ENCODE assay signal across 7 cellular contexts in the genomic region with DNA sequence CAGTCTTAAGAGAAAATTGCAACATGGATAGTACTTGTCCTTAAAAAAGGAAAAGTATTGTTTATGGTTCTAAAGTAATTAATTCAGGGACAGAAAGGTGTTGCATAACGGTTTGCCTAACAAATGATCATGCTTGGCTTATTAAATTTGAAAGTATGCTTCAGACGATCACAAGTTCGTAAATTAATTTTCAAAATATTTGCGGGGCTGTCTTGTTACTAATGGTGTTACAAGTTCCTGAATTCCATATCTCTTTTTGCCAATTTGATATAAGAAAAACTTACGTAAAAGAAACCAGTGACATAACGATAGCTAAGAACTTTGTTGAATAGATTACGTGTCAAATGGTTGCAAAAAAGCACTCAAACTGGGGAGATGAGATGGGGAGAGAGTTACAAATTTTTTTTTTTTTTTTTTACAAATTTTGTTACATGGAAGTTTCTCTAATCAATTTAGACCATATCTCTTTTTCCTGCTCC. TPM values are rescaled to one million over a fixed set of nuclear protein-coding genes. Genes with fewer than 3 reads are reported as not detected.
DNase-seq lines count a peak whose midpoint lies in the region; ATAC-seq and TF ChIP-seq lines count a peak whose summit lies in the region.

No MANE protein-coding gene starts in this region.

- no peaks in the 10 kb centered on the region for H3K36me3 Mint-ChIP-seq in WTC11
- H3K36me3 Mint-ChIP-seq in stimulated activated naive B cell treated with anti-CD40 and anti-IgM and Interleukin-4, amounts not matched to agents 10 μg/mL and 1 μg/mL and 100 μg/mL, for 72 hours = peaks cover 2 to 12% of the 10 kb centered on the region in 2 donors

- peaks cover 24% of the 10 kb centered on the region for H3K4me1 ChIP-seq in HEK293 (ENCODE audit: control insufficient read depth, insufficient read depth, low read length)
- H3K4me1 ChIP-seq in iPS DF 6.9 (ENCODE audit: control insufficient read depth, insufficient read depth, low read length) = no peaks in the 10 kb centered on the region

- no peak for TF ChIP-seq CTCF in HEK293 (tag by site-specific recombination; IDR thresholded peaks at IDR 0.05)
- TF ChIP-seq CTCF in WTC11 (IDR thresholded peaks at IDR 0.05) = no peak
- TF ChIP-seq CTCF in RWPE1 (conservative IDR thresholded peaks at IDR 0.05; ENCODE audit: low read depth) = no peak

- H3K27me3 Mint-ChIP-seq in WTC11 (ENCODE audit: low read depth) = no peaks in the 10 kb centered on the region
- H3K27me3 Mint-ChIP-seq in stimulated activated naive B cell treated with anti-CD40 and anti-IgM and Interleukin-4, amounts not matched to agents 10 μg/mL and 1 μg/mL and 100 μg/mL, for 72 hours = no peaks in the 10 kb centered on the region

- DNase-seq in WTC11 (ENCODE audit: low spot score) (no peak), iPS DF 6.9 (ENCODE audit: low read depth, low spot score) (no peak), T-helper 9 cell (no peak), RWPE1 (ENCODE audit: low spot score) (no peak)
- DNase-seq in stimulated activated naive B cell treated with anti-CD40 and anti-IgM and Interleukin-4, amounts not matched to agents 10 μg/mL and 1 μg/mL and 100 μg/mL, for 72 hours = no peak

- no CpG with 5 or more reads among the region's 7 CpGs for WGBS in iPS DF 6.9 (ENCODE audit: insufficient coverage, insufficient read length)

- no peak overlapping the region; the same call in 1 of the 2 replicates for H3K27ac ChIP-seq in HEK293 (ENCODE audit: extremely low read depth, low read depth, low read length)
- H3K27ac ChIP-seq in iPS DF 6.9 (ENCODE audit: low read length) = no peak overlapping the region
- no peak overlapping the region for H3K27ac ChIP-seq in RWPE1

- POLR2A ChIA-PET in HEK293 (lab: Yijun Ruan, JAX) (interaction anchor here (0.8 to 2.3 kb wide), 4 partner anchors 49 to 518 kb away, joined by 3 to 13 read pairs (median 3); a partner anchor contains a TSS), WTC11 (lab: Charles Lee) (no interaction called here), RWPE1 (lab: Yijun Ruan, JAX; ENCODE audit: low non-redundant PET) (no interaction called here)

- no peaks in the 10 kb centered on the region for H3K27me3 ChIP-seq in iPS DF 6.9 (ENCODE audit: control insufficient read depth, insufficient read depth, low read length)

- CTCF ChIA-PET in HEK293 (lab: Yijun Ruan, JAX) = interaction anchor here (1.2 to 1.4 kb wide), 2 partner anchors 49 to 203 kb away, joined by 3 to 7 read pairs; a partner anchor contains a TSS
- CTCF ChIA-PET in WTC11 (lab: Charles Lee) = interaction anchor here (1.1 to 2.2 kb wide), 2 partner anchors 202 to 207 kb away, joined by 3 to 7 read pairs; no protein-coding TSS in a partner anchor
- CTCF ChIA-PET in RWPE1 (lab: Yijun Ruan, JAX) = no interaction called here

- H3K36me3 ChIP-seq in HEK293 (ENCODE audit: control insufficient read depth in 2 of 2, insufficient read depth in 1 of 2, low read length in 2 of 2) = peaks cover 0 to 4% of the 10 kb centered on the region in 2 experiments; a peak in 1 of 3 replicates
- H3K36me3 ChIP-seq in iPS DF 6.9 (ENCODE audit: control insufficient read depth, insufficient read depth, low read length) = no peaks in the 10 kb centered on the region

- no peaks in the 10 kb centered on the region; the same call in 1 of the 2 replicates for H3K9me3 Mint-ChIP-seq in WTC11
- no peaks in the 10 kb centered on the region for H3K9me3 Mint-ChIP-seq in stimulated activated naive B cell treated with anti-CD40 and anti-IgM and Interleukin-4, amounts not matched to agents 10 μg/mL and 1 μg/mL and 100 μg/mL, for 72 hours

- H3K4me3 ChIP-seq in HEK293 (ENCODE audit: low read depth, low read length) (peak overlapping the region; percentile 95), iPS DF 6.9 (ENCODE audit: low read length) (peak overlapping the region; percentile 72; the same call in 1 of the 2 replicates)

- H3K4me1 Mint-ChIP-seq in WTC11 = peaks cover 48% of the 10 kb centered on the region
- peaks cover 9 to 41% of the 10 kb centered on the region in 2 donors for H3K4me1 Mint-ChIP-seq in stimulated activated naive B cell treated with anti-CD40 and anti-IgM and Interleukin-4, amounts not matched to agents 10 μg/mL and 1 μg/mL and 100 μg/mL, for 72 hours

- peak overlapping the region; percentile 87 for H3K4me3 Mint-ChIP-seq in WTC11
- peak overlapping the region; percentile 92 to 96 for H3K4me3 Mint-ChIP-seq in stimulated activated naive B cell treated with anti-CD40 and anti-IgM and Interleukin-4, amounts not matched to agents 10 μg/mL and 1 μg/mL and 100 μg/mL, for 72 hours

- no peaks in the 10 kb centered on the region for H3K9me3 ChIP-seq in HEK293 (ENCODE audit: control insufficient read depth, insufficient read depth, low read depth, low read length)
- H3K9me3 ChIP-seq in iPS DF 6.9 (ENCODE audit: control insufficient read depth, insufficient read depth, low read length) = no peaks in the 10 kb centered on the region

- H3K27ac Mint-ChIP-seq in WTC11 = no peak overlapping the region
- no peak overlapping the region for H3K27ac Mint-ChIP-seq in stimulated activated naive B cell treated with anti-CD40 and anti-IgM and Interleukin-4, amounts not matched to agents 10 μg/mL and 1 μg/mL and 100 μg/mL, for 72 hours

- ATAC-seq in WTC11 = no peak
- no peak for ATAC-seq in stimulated activated naive B cell treated with anti-CD40 and anti-IgM and Interleukin-4, amounts not matched to agents 10 μg/mL and 1 μg/mL and 100 μg/mL, for 72 hours (replicated peaks)
- no peak for ATAC-seq in GM18498 (IDR thresholded peaks at IDR 0.05; ENCODE audit: unreplicated experiment)

TF ChIP-seq in HEK293, 187 proteins besides CTCF, POLR2A, EP300 and RAD21 (continues in another document):
- no peak for TF ChIP-seq ZNF792 (tag by site-specific recombination; IDR thresholded peaks at IDR 0.05)
- TF ChIP-seq, protein P1, sequence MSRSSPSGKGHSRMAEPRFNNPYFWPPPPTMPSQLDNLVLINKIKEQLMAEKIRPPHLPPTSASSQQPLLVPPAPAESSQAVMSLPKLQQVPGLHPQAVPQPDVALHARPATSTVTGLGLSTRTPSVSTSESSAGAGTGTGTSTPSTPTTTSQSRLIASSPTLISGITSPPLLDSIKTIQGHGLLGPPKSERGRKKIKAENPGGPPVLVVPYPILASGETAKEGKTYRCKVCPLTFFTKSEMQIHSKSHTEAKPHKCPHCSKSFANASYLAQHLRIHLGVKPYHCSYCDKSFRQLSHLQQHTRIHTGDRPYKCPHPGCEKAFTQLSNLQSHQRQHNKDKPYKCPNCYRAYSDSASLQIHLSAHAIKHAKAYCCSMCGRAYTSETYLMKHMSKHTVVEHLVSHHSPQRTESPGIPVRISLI (tag by site-specific recombination; IDR thresholded peaks at IDR 0.05) = peak; percentile 59; the same call in 1 of the 2 replicates
- peak; percentile 62; the same call in 1 of the 2 replicates for TF ChIP-seq ZNF629 (tag by site-specific recombination; IDR thresholded peaks at IDR 0.05)
- TF ChIP-seq ZNF37A (tag by site-specific recombination; IDR thresholded peaks at IDR 0.05) = no peak
- TF ChIP-seq ZNF585B (tag by site-specific recombination; IDR thresholded peaks at IDR 0.05) = 0 out of 2 replicates have a peak, but pooled peaks have one; percentile 9
- TF ChIP-seq, protein P2, sequence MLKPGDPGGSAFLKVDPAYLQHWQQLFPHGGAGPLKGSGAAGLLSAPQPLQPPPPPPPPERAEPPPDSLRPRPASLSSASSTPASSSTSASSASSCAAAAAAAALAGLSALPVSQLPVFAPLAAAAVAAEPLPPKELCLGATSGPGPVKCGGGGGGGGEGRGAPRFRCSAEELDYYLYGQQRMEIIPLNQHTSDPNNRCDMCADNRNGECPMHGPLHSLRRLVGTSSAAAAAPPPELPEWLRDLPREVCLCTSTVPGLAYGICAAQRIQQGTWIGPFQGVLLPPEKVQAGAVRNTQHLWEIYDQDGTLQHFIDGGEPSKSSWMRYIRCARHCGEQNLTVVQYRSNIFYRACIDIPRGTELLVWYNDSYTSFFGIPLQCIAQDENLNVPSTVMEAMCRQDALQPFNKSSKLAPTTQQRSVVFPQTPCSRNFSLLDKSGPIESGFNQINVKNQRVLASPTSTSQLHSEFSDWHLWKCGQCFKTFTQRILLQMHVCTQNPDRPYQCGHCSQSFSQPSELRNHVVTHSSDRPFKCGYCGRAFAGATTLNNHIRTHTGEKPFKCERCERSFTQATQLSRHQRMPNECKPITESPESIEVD (tag by site-specific recombination; IDR thresholded peaks at IDR 0.05) = peak; percentile 24; the same call in 1 of the 2 replicates

TF ChIP-seq in WTC11, 78 proteins besides CTCF, POLR2A, EP300 and RAD21 (continues in another document):
- TF ChIP-seq RELA (CRISPR knock-in tag; IDR thresholded peaks at IDR 0.05; ENCODE audit: borderline replicate concordance) (no peak), PRRX2 (CRISPR knock-in tag; IDR thresholded peaks at IDR 0.05) (no peak), NR1H2 (CRISPR knock-in tag; IDR thresholded peaks at IDR 0.05) (no peak)
- TF ChIP-seq, protein P3, sequence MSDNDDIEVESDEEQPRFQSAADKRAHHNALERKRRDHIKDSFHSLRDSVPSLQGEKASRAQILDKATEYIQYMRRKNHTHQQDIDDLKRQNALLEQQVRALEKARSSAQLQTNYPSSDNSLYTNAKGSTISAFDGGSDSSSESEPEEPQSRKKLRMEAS (CRISPR knock-in tag; IDR thresholded peaks at IDR 0.05) = no peak
- TF ChIP-seq, protein P4, sequence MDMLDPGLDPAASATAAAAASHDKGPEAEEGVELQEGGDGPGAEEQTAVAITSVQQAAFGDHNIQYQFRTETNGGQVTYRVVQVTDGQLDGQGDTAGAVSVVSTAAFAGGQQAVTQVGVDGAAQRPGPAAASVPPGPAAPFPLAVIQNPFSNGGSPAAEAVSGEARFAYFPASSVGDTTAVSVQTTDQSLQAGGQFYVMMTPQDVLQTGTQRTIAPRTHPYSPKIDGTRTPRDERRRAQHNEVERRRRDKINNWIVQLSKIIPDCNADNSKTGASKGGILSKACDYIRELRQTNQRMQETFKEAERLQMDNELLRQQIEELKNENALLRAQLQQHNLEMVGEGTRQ (CRISPR knock-in tag; IDR thresholded peaks at IDR 0.05) = no peak
- TF ChIP-seq, protein P5, sequence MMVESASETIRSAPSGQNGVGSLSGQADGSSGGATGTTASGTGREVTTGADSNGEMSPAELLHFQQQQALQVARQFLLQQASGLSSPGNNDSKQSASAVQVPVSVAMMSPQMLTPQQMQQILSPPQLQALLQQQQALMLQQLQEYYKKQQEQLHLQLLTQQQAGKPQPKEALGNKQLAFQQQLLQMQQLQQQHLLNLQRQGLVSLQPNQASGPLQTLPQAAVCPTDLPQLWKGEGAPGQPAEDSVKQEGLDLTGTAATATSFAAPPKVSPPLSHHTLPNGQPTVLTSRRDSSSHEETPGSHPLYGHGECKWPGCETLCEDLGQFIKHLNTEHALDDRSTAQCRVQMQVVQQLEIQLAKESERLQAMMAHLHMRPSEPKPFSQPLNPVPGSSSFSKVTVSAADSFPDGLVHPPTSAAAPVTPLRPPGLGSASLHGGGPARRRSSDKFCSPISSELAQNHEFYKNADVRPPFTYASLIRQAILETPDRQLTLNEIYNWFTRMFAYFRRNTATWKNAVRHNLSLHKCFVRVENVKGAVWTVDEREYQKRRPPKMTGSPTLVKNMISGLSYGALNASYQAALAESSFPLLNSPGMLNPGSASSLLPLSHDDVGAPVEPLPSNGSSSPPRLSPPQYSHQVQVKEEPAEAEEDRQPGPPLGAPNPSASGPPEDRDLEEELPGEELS (CRISPR knock-in tag; IDR thresholded peaks at IDR 0.05) = no peak

RNA-seq across cellular contexts. Expression of a gene that starts 1.3 kb away (rescaled TPM):
- 26.8 to 30.7 TPM (median 27.0 TPM) in 3 replicates for total RNA-seq in WTC11 (2021)

RNA-seq across cellular contexts. Expression of a gene that starts 49.2 kb away (rescaled TPM):
- 77.8 to 81.8 TPM (median 80.6 TPM) in 3 replicates for total RNA-seq in WTC11 (2021)
